In the genomic region with DNA sequence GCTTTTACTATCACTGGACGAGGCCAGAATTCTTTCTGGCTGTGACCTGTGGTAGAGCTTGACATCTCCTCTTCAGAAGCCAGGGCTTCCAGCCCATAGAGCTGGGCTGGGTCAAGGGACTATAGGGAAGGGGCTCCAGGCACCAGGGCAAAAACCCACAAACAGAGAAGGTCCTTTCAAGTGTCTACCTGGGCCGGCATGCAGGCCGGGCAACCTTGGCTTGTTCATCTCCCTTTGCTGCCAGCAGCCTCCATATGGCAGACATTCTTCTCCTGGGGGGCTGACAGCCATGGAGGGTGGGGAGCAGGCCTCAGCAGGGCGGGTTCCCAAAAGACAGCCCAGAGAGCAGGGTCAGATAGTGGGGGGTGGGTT, we compare ENCODE assay signal across 1 cellular context.
TF ChIP-seq lines count a peak whose summit lies in the region.

No MANE protein-coding gene starts in this region.

TF ChIP-seq in HCT116, 20 proteins besides CTCF, POLR2A, EP300 and RAD21:
- 0 out of 2 replicates have a peak, but pooled peaks have one; percentile 3 for TF ChIP-seq POLR2AphosphoS5 (IDR thresholded peaks at IDR 0.05; ENCODE audit: low read depth, low read length)
